ENCODE assay signal across 8 cellular contexts in genomic region chr1:156500578-156500846, GRCh38. TPM values are rescaled to one million over a fixed set of nuclear protein-coding genes. Genes with fewer than 3 reads are reported as not detected.
DNase-seq lines count a peak whose midpoint lies in the region; ATAC-seq and TF ChIP-seq lines count a peak whose summit lies in the region.

MEF2D (minus strand) TSS chr1:156500775; CDS start chr1:156483292, 17,483 bp downstream.

- H3K9ac ChIP-seq in SK-N-SH (peak within 1 kb of the TSS; percentile 99), fibroblast of lung (ENCODE audit: insufficient read depth, low read length) (peak within 1 kb of the TSS; percentile 99)

- H2AFZ ChIP-seq in SK-N-SH (ENCODE audit: low read depth) (peak within 1 kb of the TSS; percentile 63), fibroblast of lung (ENCODE audit: low read length) (peak within 1 kb of the TSS; percentile 51), osteoblast (ENCODE audit: low read length) (peak within 1 kb of the TSS; percentile 71)

- H3K27ac ChIP-seq in SK-N-SH (ENCODE audit: low read depth in 2 of 2, low read length in 1 of 2): peak within 1 kb of the TSS; percentile 98 to 100
- H3K27ac ChIP-seq in fibroblast of lung (ENCODE audit: insufficient read depth, low read length): peak within 1 kb of the TSS; percentile 100
- peak within 1 kb of the TSS; percentile 100 for H3K27ac ChIP-seq in osteoblast (ENCODE audit: low read depth, low read length)

- H3F3A ChIP-seq in SK-N-SH (replicated peaks; ENCODE audit: insufficient read depth): peaks cover 32% of the 10 kb centered on the region

- no peaks in the 10 kb centered on the region for H3K9me3 ChIP-seq in SK-N-SH
- no peaks in the 10 kb centered on the region for H3K9me3 ChIP-seq in fibroblast of lung (ENCODE audit: control insufficient read depth, insufficient read depth, low read depth, low read length)
- no peaks in the 10 kb centered on the region for H3K9me3 ChIP-seq in osteoblast (ENCODE audit: low read depth, low read length)

- H3K4me3 ChIP-seq in SK-N-SH (ENCODE audit: low read depth in 2 of 2, low read length in 1 of 2) (peak within 1 kb of the TSS; percentile 89 to 97), fibroblast of lung (replicated peaks in 1 of 4; ENCODE audit: control extremely low read depth in 1 of 4, insufficient read depth in 1 of 4, low read depth in 3 of 4, low read length in 4 of 4) (peak within 1 kb of the TSS; percentile 81 to 95 (median 91)), osteoblast (ENCODE audit: insufficient read depth, low read length) (peak within 1 kb of the TSS; percentile 98)

- TF ChIP-seq RAD21 in SK-N-SH (IDR thresholded peaks at IDR 0.05; ENCODE audit: low read length): no peak

- WGBS in SK-N-SH (ENCODE audit: low lambda C conversion rate): 0% methylated on average over 8 of the region's 27 CpGs

- H3K27me3 ChIP-seq in SK-N-SH (ENCODE audit: insufficient read depth) (no peaks in the 10 kb centered on the region), fibroblast of lung (ENCODE audit: control insufficient read depth, insufficient read depth, low read length) (no peaks in the 10 kb centered on the region), osteoblast (ENCODE audit: insufficient read depth, low read length) (no peaks in the 10 kb centered on the region)

- peak; percentile 73 for TF ChIP-seq POLR2A in Raji (IDR thresholded peaks at IDR 0.05; ENCODE audit: insufficient read depth, low read depth, low read length)

- no peak for TF ChIP-seq EP300 in SK-N-SH (IDR thresholded peaks at IDR 0.05; ENCODE audit: borderline replicate concordance in 1 of 2, low read depth in 1 of 2, low read length in 1 of 2)

- DNase-seq in SK-N-SH (no peak), fibroblast of lung (ENCODE audit: low read depth in 2 of 2) (no peak), osteoblast (ENCODE audit: insufficient read length, low spot score, missing footprints) (no peak), putamen (ENCODE audit: low spot score) (no peak), activated gamma-delta T cell (lab: John Stamatoyannopoulos, UW) (no peak)

- TF ChIP-seq CTCF in SK-N-SH (IDR thresholded peaks at IDR 0.05) (no peak), fibroblast of lung (conservative IDR thresholded peaks at IDR 0.05 in 1 of 2, IDR thresholded peaks at IDR 0.05 in 1 of 2; ENCODE audit: low read depth in 1 of 2, low read length in 2 of 2) (no peak), osteoblast (IDR thresholded peaks at IDR 0.05; ENCODE audit: extremely low read depth, low read depth, low read length) (no peak)

- peaks cover 55 to 74% of the 10 kb centered on the region in 2 experiments for H3K4me1 ChIP-seq in SK-N-SH (ENCODE audit: control insufficient read depth in 1 of 2, insufficient read depth in 2 of 2, low read depth in 1 of 2, low read length in 1 of 2)
- peaks cover 59% of the 10 kb centered on the region for H3K4me1 ChIP-seq in fibroblast of lung (ENCODE audit: control insufficient read depth, extremely low read depth, insufficient read depth, low read length)
- H3K4me1 ChIP-seq in osteoblast (ENCODE audit: insufficient read depth, low read length): peaks cover 71% of the 10 kb centered on the region

- H3K36me3 ChIP-seq in SK-N-SH (replicated peaks in 1 of 2; ENCODE audit: control insufficient read depth in 1 of 2, insufficient read depth in 2 of 2, low read length in 1 of 2): no peaks in the 10 kb centered on the region
- H3K36me3 ChIP-seq in fibroblast of lung (ENCODE audit: control insufficient read depth, insufficient read depth, low read length): peaks cover 2% of the 10 kb centered on the region
- no peaks in the 10 kb centered on the region for H3K36me3 ChIP-seq in osteoblast (ENCODE audit: insufficient read depth, low read length)

- H3K4me2 ChIP-seq in SK-N-SH (peak within 1 kb of the TSS; percentile 95), fibroblast of lung (ENCODE audit: extremely low read depth, insufficient read depth, low read length) (peak within 1 kb of the TSS; percentile 94), osteoblast (ENCODE audit: insufficient read depth, low read length) (peak within 1 kb of the TSS; percentile 93)

- CTCF ChIA-PET in SK-N-SH (lab: Yijun Ruan, JAX): interaction anchor here (0.7 to 7.3 kb wide), 18 partner anchors 11 to 115 kb away, joined by 3 to 47 read pairs (median 4); no protein-coding TSS in a partner anchor

- peaks cover 42% of the 10 kb centered on the region for H4K20me1 ChIP-seq in SK-N-SH (ENCODE audit: insufficient read depth)
- H4K20me1 ChIP-seq in fibroblast of lung (ENCODE audit: control insufficient read depth, extremely low read depth, insufficient read depth, low read length): peaks cover 5% of the 10 kb centered on the region
- peaks cover 41% of the 10 kb centered on the region for H4K20me1 ChIP-seq in osteoblast (ENCODE audit: insufficient read depth, low read length)

- POLR2A ChIA-PET in SK-N-SH (lab: Yijun Ruan, JAX): interaction anchor here (0.8 to 1.6 kb wide), 6 partner anchors 11 to 654 kb away, joined by 3 to 14 read pairs (median 3); no protein-coding TSS in a partner anchor

- H3K79me2 ChIP-seq in SK-N-SH (ENCODE audit: insufficient read depth) (peaks cover 58% of the 10 kb centered on the region), fibroblast of lung (ENCODE audit: control insufficient read depth, insufficient read depth, low read length) (peaks cover 47% of the 10 kb centered on the region), osteoblast (ENCODE audit: insufficient read depth, low read length) (peaks cover 51% of the 10 kb centered on the region)

- no peak for ATAC-seq in SK-N-SH treated with all-trans-retinoic acid at 6 μM for 48 hours
- no peak for ATAC-seq in GM21515 (IDR thresholded peaks at IDR 0.05; ENCODE audit: unreplicated experiment)

- no peaks in the 10 kb centered on the region for H3K9me2 ChIP-seq in SK-N-SH

TF ChIP-seq in SK-N-SH, 30 proteins besides CTCF, POLR2A, EP300 and RAD21:
- no peak for TF ChIP-seq TAF1 (IDR thresholded peaks at IDR 0.05; ENCODE audit: borderline replicate concordance, low read depth, low read length)
- no peak for TF ChIP-seq GABPA (IDR thresholded peaks at IDR 0.05; ENCODE audit: low read depth)
- TF ChIP-seq GATA2 (CRISPR knock-in tag; IDR thresholded peaks at IDR 0.05): no peak
- TF ChIP-seq IRF3 (IDR thresholded peaks at IDR 0.05; ENCODE audit: low read depth, low read length): 0 out of 2 replicates have a peak, but pooled peaks have one; percentile 8
TF ChIP-seq in SK-N-SH: peak in this region for 1.

TF ChIP-seq in SK-N-SH treated with all-trans-retinoic acid at 6 μM for 48 hours, 23 proteins besides CTCF, POLR2A, EP300 and RAD21:
- TF ChIP-seq PPARA (CRISPR knock-in tag; IDR thresholded peaks at IDR 0.05; ENCODE audit: borderline replicate concordance): no peak
- no peak for TF ChIP-seq CSDC2 (CRISPR knock-in tag; IDR thresholded peaks at IDR 0.05)

RNA-seq across cellular contexts. Expression of gene MEF2D, which starts in this region (rescaled TPM):
- polyA plus RNA-seq in SK-N-SH (2012; rRNA removed): 14.3 and 16.0 TPM in 2 replicates
- polyA plus RNA-seq in SK-N-SH (2012; cell fraction: cytosol; rRNA removed): 10.5 and 12.4 TPM in 2 replicates
- polyA plus RNA-seq in SK-N-SH (2012; cell fraction: nucleus; rRNA removed): 38.6 and 41.0 TPM in 2 replicates
- total RNA-seq in fibroblast of lung: 4.6 and 9.9 TPM in 2 replicates
- polyA plus RNA-seq in fibroblast of lung: 12.7 and 13.1 TPM in 2 replicates
- 23.3 and 27.8 TPM in 2 replicates for polyA plus RNA-seq in fibroblast of lung (2012)
- polyA minus RNA-seq in fibroblast of lung (ENCODE audit: low replicate concordance): 30.5 and 45.4 TPM in 2 replicates
- total RNA-seq in osteoblast: 12.4 and 14.1 TPM in 2 replicates
